8 cellular contexts compared by ENCODE assay signal in the genomic region with DNA sequence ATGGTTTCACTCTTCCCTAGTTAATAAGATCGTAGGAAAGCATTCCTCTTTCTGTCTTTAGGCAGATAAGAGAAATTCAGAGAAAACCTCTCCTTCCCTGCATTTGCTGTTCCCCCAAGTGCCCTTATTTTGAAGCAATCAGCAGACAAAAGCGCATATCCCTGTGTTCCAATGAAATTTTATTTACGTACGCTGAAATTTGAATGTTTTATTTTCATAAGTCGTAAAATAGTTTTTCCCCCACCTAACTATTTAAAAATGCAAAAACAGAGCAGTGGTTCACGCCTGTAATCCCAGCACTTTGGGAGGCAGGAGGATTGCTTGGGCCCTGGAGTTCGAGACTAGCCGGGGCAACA. TPM values are rescaled to one million over a fixed set of nuclear protein-coding genes. Genes with fewer than 3 reads are reported as not detected.
DNase-seq lines count a peak whose midpoint lies in the region; ATAC-seq and TF ChIP-seq lines count a peak whose summit lies in the region.

No MANE protein-coding gene starts in this region.

- no peak for TF ChIP-seq CTCF in GM12864 (IDR thresholded peaks at IDR 0.05; ENCODE audit: low read depth, low read length, missing control alignments)
- no peak for TF ChIP-seq CTCF in fibroblast of mammary gland (conservative IDR thresholded peaks at IDR 0.05; ENCODE audit: control insufficient read depth, insufficient read depth, low read depth, low read length)
- TF ChIP-seq CTCF in retinal pigment epithelial cell (conservative IDR thresholded peaks at IDR 0.05; ENCODE audit: low read depth, low read length) = no peak

- no peak for ATAC-seq in GM18909 (IDR thresholded peaks at IDR 0.05; ENCODE audit: poor library complexity, unreplicated experiment)

- H3K4me3 ChIP-seq in GM12864 (ENCODE audit: low read depth, low read length) (peak overlapping the region; percentile 93), fibroblast of mammary gland (ENCODE audit: control insufficient read depth, low read depth, low read length) (peak overlapping the region; percentile 23), retinal pigment epithelial cell (ENCODE audit: low read length) (peak overlapping the region; percentile 95)

- no peak for DNase-seq in GM12864 (ENCODE audit: low read depth)
- peak; percentile 20 for DNase-seq in SK-N-DZ (ENCODE audit: low spot score)
- DNase-seq in fibroblast of mammary gland (ENCODE audit: low read depth) = no peak
- DNase-seq in retinal pigment epithelial cell (ENCODE audit: low read depth) = no peak
- DNase-seq in nucleus accumbens (lab: John Stamatoyannopoulos, UW) = no peak
- no peak for DNase-seq in KG1 (lab: John Stamatoyannopoulos, UW)
- DNase-seq in COLO668 (lab: John Stamatoyannopoulos, UW; ENCODE audit: unreplicated experiment) = no peak

RNA-seq across cellular contexts. Expression of gene MRI1, which starts 17.2 kb away (rescaled TPM):
- 38.5 and 40.1 TPM in 2 replicates for polyA plus RNA-seq in SK-N-DZ (2014; cell fraction: cytosol; rRNA removed)
- 104 and 138 TPM in 2 replicates for polyA plus RNA-seq in SK-N-DZ (2014; cell fraction: nucleus; rRNA removed)

RNA-seq across cellular contexts. Expression of gene C19orf53, which starts 27.2 kb away (rescaled TPM):
- 73.6 and 75.3 TPM in 2 replicates for polyA plus RNA-seq in SK-N-DZ (2014; cell fraction: cytosol; rRNA removed)
- polyA plus RNA-seq in SK-N-DZ (2014; cell fraction: nucleus; rRNA removed) = 52.5 and 73.6 TPM in 2 replicates

RNA-seq across cellular contexts. Expression of gene ZSWIM4, which starts 48.2 kb away (rescaled TPM):
- polyA plus RNA-seq in SK-N-DZ (2014; cell fraction: cytosol; rRNA removed) = 6.1 and 6.4 TPM in 2 replicates
- polyA plus RNA-seq in SK-N-DZ (2014; cell fraction: nucleus; rRNA removed) = 4.0 and 11.4 TPM in 2 replicates

Comparison
In these comparisons a context has a peak if more than half of its experiments do, and no peak if none do; other contexts are left out.
1. H3K4me3 ChIP-seq: peak in every context shown above with its lines; median percentile 95 in retinal pigment epithelial cell; 93 in GM12864; 23 in fibroblast of mammary gland.